Comparison of ENCODE assay signal across 14 cellular contexts in the genomic region with DNA sequence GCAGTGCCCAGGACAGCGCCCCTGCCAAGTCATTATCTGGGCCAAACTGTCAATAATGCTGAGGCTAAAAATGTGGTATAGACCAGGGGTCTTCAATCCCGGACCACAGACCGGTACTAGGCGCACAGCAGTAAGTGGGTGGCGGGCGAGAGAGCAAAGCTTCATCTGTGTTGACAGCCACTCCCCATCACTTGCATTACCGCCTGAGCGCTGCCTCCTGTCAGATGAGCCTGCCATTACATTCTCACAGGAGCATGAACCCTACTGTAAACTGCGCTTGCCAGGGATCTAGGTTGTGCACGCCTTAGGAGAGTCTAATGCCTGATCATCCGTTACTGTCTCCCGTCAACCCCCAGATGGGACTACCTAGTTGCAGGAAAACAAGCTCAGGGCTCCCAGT.
"Had no signal": no experiment of that assay in that cellular context is flagged by ENCODE, and none has a peak within 500 bp of the region (broad histone marks: within the 10 kb centered on the region; RNA-seq: fewer than 3 reads in every experiment).

No MANE protein-coding gene starts in this region.

- H3K36me3 ChIP-seq: ascending aorta, breast epithelium, gastrocnemius medialis, pancreas, vagina had no signal

- H3K27me3 ChIP-seq: ascending aorta, breast epithelium, gastrocnemius medialis, heart left ventricle, pancreas, tibial artery, vagina had no signal

- H3K27me3 Mint-ChIP-seq: activated B cell treated with CpG ODN at 0.5 μM for 24 hours; stimulated activated memory B cell treated with anti-CD40 and anti-IgM and Interleukin-4, amounts not matched to agents 10 μg/mL and 1 μg/mL and 100 μg/mL, for 72 hours had no signal

- H3K9me3 ChIP-seq: ascending aorta, breast epithelium, gastrocnemius medialis, heart left ventricle, lower lobe of right lung, pancreas, tibial artery, vagina had no signal

- H3K4me3 ChIP-seq: ascending aorta, breast epithelium, gastrocnemius medialis, heart left ventricle, lower lobe of right lung, pancreas, tibial artery, vagina had no signal

- H3K4me3 Mint-ChIP-seq: activated B cell treated with CpG ODN at 0.5 μM for 24 hours; stimulated activated memory B cell treated with anti-CD40 and anti-IgM and Interleukin-4, amounts not matched to agents 10 μg/mL and 1 μg/mL and 100 μg/mL, for 72 hours; T-helper 2 cell treated with Interferon-gamma antibody and Interleukin-4, amounts not matched to agents 5 μg/mL and 100 μg/mL, for 36 hours had no signal

- H3K27ac ChIP-seq: lower lobe of right lung, pancreas, tibial artery, vagina had no signal

- H3K27ac Mint-ChIP-seq: activated B cell treated with CpG ODN at 0.5 μM for 24 hours; stimulated activated memory B cell treated with anti-CD40 and anti-IgM and Interleukin-4, amounts not matched to agents 10 μg/mL and 1 μg/mL and 100 μg/mL, for 72 hours had no signal

- DNase-seq: activated B cell treated with CpG ODN at 0.5 μM for 24 hours; erythroblast; gastrocnemius medialis; left colon; lower lobe of right lung; pancreas; stimulated activated CD4-positive, alpha-beta T cell treated with anti-CD3 and anti-CD28 coated beads, Interleukin-12 subunit alpha, Interleukin-12 subunit beta, amount 100 ng/mL, for 4 hours; tibial artery had no signal

- ATAC-seq: gastrocnemius medialis; heart left ventricle; left colon; lower lobe of right lung; pancreas; stimulated activated memory B cell treated with anti-CD40 and anti-IgM and Interleukin-4, amounts not matched to agents 10 μg/mL and 1 μg/mL and 100 μg/mL, for 72 hours had no signal

- H3K9me3 Mint-ChIP-seq: stimulated activated memory B cell treated with anti-CD40 and anti-IgM and Interleukin-4, amounts not matched to agents 10 μg/mL and 1 μg/mL and 100 μg/mL, for 72 hours; T-helper 2 cell treated with Interferon-gamma antibody and Interleukin-4, amounts not matched to agents 5 μg/mL and 100 μg/mL, for 36 hours had no signal
